In genomic region chr22:25953276-25953675, GRCh38 we compare ENCODE assay signal across 18 cellular contexts.
"Had no signal": no experiment of that assay in that cellular context is flagged by ENCODE, and none has a peak within 500 bp of the region (broad histone marks: within the 10 kb centered on the region; RNA-seq: fewer than 3 reads in every experiment).

No MANE protein-coding gene starts in this region.

- H2AFZ ChIP-seq: hepatocyte, parathyroid adenoma had no signal

- H3K79me2 ChIP-seq: hepatocyte, parathyroid adenoma had no signal

- FAIRE-seq: endothelial cell of umbilical vein had no signal

- H3K36me3 ChIP-seq: tibial artery, upper lobe of left lung, vagina had no signal

- H3K27ac ChIP-seq: coronary artery, hepatocyte, parathyroid adenoma, right atrium auricular region, tibial artery, upper lobe of left lung, vagina had no signal

- H3K9ac ChIP-seq: parathyroid adenoma had no signal

- ATAC-seq: left colon; stimulated activated effector memory CD8-positive, alpha-beta T cell treated with anti-CD3 and anti-CD28 coated beads, Interleukin-12 subunit alpha, Interleukin-12 subunit beta, amount 100 ng/mL, for 72 hours; stimulated activated naive CD8-positive, alpha-beta T cell treated with anti-CD3 and anti-CD28 coated beads, Interleukin-15, Interleukin-2, amounts not matched to agents 100 U/mL and 50 U/mL, for 24 hours had no signal

- H3K27me3 ChIP-seq: hepatocyte, right atrium auricular region, tibial artery, upper lobe of left lung, vagina had no signal

- H3K4me1 ChIP-seq: right atrium auricular region, tibial artery, upper lobe of left lung, vagina had no signal

- H3K9me3 ChIP-seq: right atrium auricular region, tibial artery, upper lobe of left lung, vagina had no signal

- H3K4me2 ChIP-seq: hepatocyte had no signal

- DNase-seq: effector CD4-positive, alpha-beta T cell; endodermal cell; foreskin melanocyte; left colon; mesendoderm; naive B cell; stimulated activated CD4-positive, alpha-beta T cell treated with anti-CD3 and anti-CD28 coated beads, Interleukin-4, amount 100 ng/mL, for 1 hour; stimulated activated CD8-positive, alpha-beta memory T cell treated with anti-CD3 and anti-CD28 coated beads, Interleukin-4, amount 100 ng/mL, for 48 hours; stimulated activated naive CD8-positive, alpha-beta T cell treated with anti-CD3 and anti-CD28 coated beads, Interleukin-15, Interleukin-2, amounts not matched to agents 100 U/mL and 50 U/mL, for 24 hours; tibial artery; upper lobe of left lung had no signal

- H3K4me3 ChIP-seq: coronary artery, hepatocyte, right atrium auricular region, tibial artery, upper lobe of left lung, vagina had no signal
